11 cellular contexts compared by ENCODE assay signal in the genomic region with DNA sequence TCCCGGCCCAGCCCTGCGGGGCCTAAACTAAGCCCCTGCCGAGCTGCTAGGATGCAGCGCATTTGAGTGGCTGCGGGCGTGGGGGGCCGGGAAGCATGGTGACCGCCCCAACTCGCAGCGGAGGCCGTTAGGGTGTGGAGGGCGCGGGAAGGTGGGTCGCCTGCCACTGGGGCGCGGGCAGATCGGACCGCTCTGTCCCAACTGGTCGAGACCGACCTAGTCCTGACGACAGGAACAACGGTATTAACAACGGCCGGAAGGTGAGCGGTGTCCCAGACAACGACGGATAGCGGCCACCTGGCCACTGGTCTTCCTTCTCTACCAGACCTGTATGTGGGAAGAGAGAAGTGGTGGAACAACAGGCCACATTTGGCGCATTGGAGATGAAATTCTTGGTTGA. TPM values are rescaled to one million over a fixed set of nuclear protein-coding genes. Genes with fewer than 3 reads are reported as not detected.
"Had no signal": no experiment of that assay in that cellular context is flagged by ENCODE, and none has a peak within 500 bp of the region (broad histone marks: within the 10 kb centered on the region; RNA-seq: fewer than 3 reads in every experiment).

No MANE protein-coding gene starts in this region.

RNA-seq across cellular contexts. Expression of gene OR2J2, which starts 10.8 kb away (rescaled TPM):
- total RNA-seq: OCI-LY7, PC-3, PC-9, Peyer's patch, Right ventricle myocardium inferior, Right ventricle myocardium superior, RPMI7951, SJCRH30, SJSA1, SK-MEL-5 had no signal
- polyA plus RNA-seq: SK-N-SH had no signal

RNA-seq across cellular contexts. Expression of gene OR2J3, which starts 52.1 kb away (rescaled TPM):
- total RNA-seq: OCI-LY7, PC-3, PC-9, Peyer's patch, Right ventricle myocardium inferior, Right ventricle myocardium superior, RPMI7951, SJCRH30, SJSA1, SK-MEL-5 had no signal
- polyA plus RNA-seq: SK-N-SH had no signal
